In the genomic region with DNA sequence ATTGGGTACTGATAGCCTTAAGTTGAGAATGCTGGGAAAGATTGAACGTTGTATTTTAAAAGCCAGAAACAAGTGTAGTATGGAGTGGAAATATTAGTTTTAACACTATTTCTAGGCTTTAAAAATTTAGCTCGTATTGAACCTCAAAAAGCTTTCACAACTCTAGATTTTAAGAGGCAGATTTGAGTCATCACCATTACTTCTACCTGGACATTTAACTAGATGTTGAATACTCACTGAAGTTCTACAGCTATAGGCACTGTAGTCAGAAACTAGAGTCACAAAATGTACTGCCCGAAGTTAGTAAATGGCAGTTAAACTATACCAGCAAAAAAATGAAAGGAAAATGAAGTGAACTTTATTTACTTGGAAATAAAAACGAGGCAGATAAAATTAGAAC, we compare ENCODE assay signal across 10 cellular contexts.
DNase-seq lines count a peak whose midpoint lies in the region; ATAC-seq, FAIRE-seq and TF ChIP-seq lines count a peak whose summit lies in the region.
"Had no signal": no experiment of that assay in that cellular context is flagged by ENCODE, and none has a peak within 500 bp of the region (broad histone marks: within the 10 kb centered on the region; RNA-seq: fewer than 3 reads in every experiment).

No MANE protein-coding gene starts in this region.

- TF ChIP-seq CTCF in endothelial cell of umbilical vein (IDR thresholded peaks at IDR 0.05; ENCODE audit: extremely low read depth in 1 of 2, insufficient read depth in 1 of 2, low read depth in 1 of 2, low read length in 2 of 2), result no peak

- TF ChIP-seq POLR2A in endothelial cell of umbilical vein (IDR thresholded peaks at IDR 0.05; ENCODE audit: low read depth, low read length), result no peak

- peak overlapping the region; percentile 4 for H3K4me2 ChIP-seq in endothelial cell of umbilical vein (ENCODE audit: insufficient read depth, low read length)

- H3K27me3 ChIP-seq in endothelial cell of umbilical vein (ENCODE audit: control insufficient read depth in 2 of 2, insufficient read depth in 2 of 2, low read length in 2 of 2), result no peaks in the 10 kb centered on the region
- H3K27me3 ChIP-seq: SJCRH30 had no signal

- intact Hi-C loops in endothelial cell of umbilical vein (cut with micrococcal nuclease), result loop anchor here (2.0 kb wide), 1 partner anchor 18 kb away; no protein-coding TSS in a partner anchor

- BruUV-seq in endothelial cell of umbilical vein (replicated peaks; lab: Mats Ljungman, UMichigan), result no TSS peak

- dilution Hi-C loops in endothelial cell of umbilical vein (cut with MboI; ENCODE audit: extremely low pct_ligation_motif_present, low sequenced_read_pairs), result no loop called here

- peaks cover 11% of the 10 kb centered on the region for H3K4me1 ChIP-seq in endothelial cell of umbilical vein (ENCODE audit: control insufficient read depth, extremely low read depth, insufficient read depth, low read length)
- H3K4me1 ChIP-seq: SJCRH30 had no signal

- no peaks in the 10 kb centered on the region for H3K9me1 ChIP-seq in endothelial cell of umbilical vein (replicated peaks; ENCODE audit: control insufficient read depth, extremely low read depth, insufficient read depth, low read length)

- ATAC-seq in GM18867 (IDR thresholded peaks at IDR 0.05; ENCODE audit: unreplicated experiment), result peak; percentile 84
- peak; percentile 67 for ATAC-seq in GM21515 (IDR thresholded peaks at IDR 0.05; ENCODE audit: unreplicated experiment)
- peak; percentile 80 for ATAC-seq in HG03175 (IDR thresholded peaks at IDR 0.05; ENCODE audit: unreplicated experiment)

- no peak overlapping the region for H3K27ac ChIP-seq in endothelial cell of umbilical vein (ENCODE audit: insufficient read depth, low read depth, low read length)
- H3K27ac ChIP-seq: SJCRH30 had no signal

- DNase-seq in endothelial cell of umbilical vein (ENCODE audit: low read depth, low spot score), result no peak
- no peak for DNase-seq in hippocampal formation (lab: John Stamatoyannopoulos, UW)
- DNase-seq in foreskin melanocyte, result no peak
- no peak for DNase-seq in middle frontal gyrus (ENCODE audit: extremely low spot score, low spot score)
- DNase-seq in NK-92 treated with Interleukin-12 subunit alpha and Interleukin-12 subunit beta, amount 100 ng/mL, for 24 hours (lab: John Stamatoyannopoulos, UW), result no peak
- DNase-seq: activated gamma-delta T cell, SJCRH30 had no signal

- peaks cover 22% of the 10 kb centered on the region for H3K79me2 ChIP-seq in endothelial cell of umbilical vein (ENCODE audit: control insufficient read depth, insufficient read depth, low read length)

- H3K9me3 ChIP-seq in endothelial cell of umbilical vein (replicated peaks; ENCODE audit: control insufficient read depth, insufficient read depth, low read length), result no peaks in the 10 kb centered on the region
- H3K9me3 ChIP-seq: SJCRH30 had no signal

- H3K36me3 ChIP-seq in endothelial cell of umbilical vein (ENCODE audit: control insufficient read depth in 2 of 2, extremely low read depth in 1 of 2, insufficient read depth in 2 of 2, low read length in 2 of 2), result no peaks in the 10 kb centered on the region
- H3K36me3 ChIP-seq: SJCRH30 had no signal

- POLR2A ChIA-PET in endothelial cell of umbilical vein (lab: Charles Lee), result no interaction called here

- H3K9ac ChIP-seq in endothelial cell of umbilical vein (replicated peaks; ENCODE audit: extremely low read depth, insufficient read depth, low read length), result peak overlapping the region; percentile 3

- peaks cover 2% of the 10 kb centered on the region for H4K20me1 ChIP-seq in endothelial cell of umbilical vein (replicated peaks; ENCODE audit: control insufficient read depth, extremely low read depth, insufficient read depth, low read length)

- no peak overlapping the region for H2AFZ ChIP-seq in endothelial cell of umbilical vein (ENCODE audit: low read depth, low read length)

- H3K4me3 ChIP-seq in endothelial cell of umbilical vein (replicated peaks in 1 of 3; ENCODE audit: insufficient read depth in 1 of 3, low read depth in 1 of 3, low read length in 3 of 3), result no peak overlapping the region
- H3K4me3 ChIP-seq: SJCRH30 had no signal

- FAIRE-seq in endothelial cell of umbilical vein (lab: Jason Lieb, UNC), result no peak

- CTCF ChIA-PET in endothelial cell of umbilical vein (lab: Charles Lee), result interaction anchor here (1.3 to 3.0 kb wide), 4 partner anchors 9 to 433 kb away, joined by 4 to 12 read pairs (median 5); no protein-coding TSS in a partner anchor

TF ChIP-seq in endothelial cell of umbilical vein, 7 proteins besides CTCF, POLR2A, EP300 and RAD21:
- TF ChIP-seq, protein P1, sequence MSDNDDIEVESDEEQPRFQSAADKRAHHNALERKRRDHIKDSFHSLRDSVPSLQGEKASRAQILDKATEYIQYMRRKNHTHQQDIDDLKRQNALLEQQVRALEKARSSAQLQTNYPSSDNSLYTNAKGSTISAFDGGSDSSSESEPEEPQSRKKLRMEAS (IDR thresholded peaks at IDR 0.05; ENCODE audit: insufficient read depth, insufficient read length), result no peak
- TF ChIP-seq GATA2 (IDR thresholded peaks at IDR 0.05; ENCODE audit: insufficient read depth, insufficient read length, low read depth, low read length), result no peak
- no peak for TF ChIP-seq FOS (IDR thresholded peaks at IDR 0.05; ENCODE audit: borderline replicate concordance, insufficient read depth, low read length)
- TF ChIP-seq MYC (IDR thresholded peaks at IDR 0.05; ENCODE audit: low read depth, low read length), result no peak
- TF ChIP-seq EZH2 (IDR thresholded peaks at IDR 0.05; ENCODE audit: borderline replicate concordance, low read depth, low read length, severe bottlenecking), result no peak
- no peak for TF ChIP-seq POLR2AphosphoS5 (IDR thresholded peaks at IDR 0.05; ENCODE audit: insufficient read depth, low read depth, low read length)
- no peak for TF ChIP-seq JUN (IDR thresholded peaks at IDR 0.05; ENCODE audit: borderline replicate concordance, insufficient read depth, insufficient read length, low read depth)
